ENCODE assay signal across 1 cellular context in the genomic region with DNA sequence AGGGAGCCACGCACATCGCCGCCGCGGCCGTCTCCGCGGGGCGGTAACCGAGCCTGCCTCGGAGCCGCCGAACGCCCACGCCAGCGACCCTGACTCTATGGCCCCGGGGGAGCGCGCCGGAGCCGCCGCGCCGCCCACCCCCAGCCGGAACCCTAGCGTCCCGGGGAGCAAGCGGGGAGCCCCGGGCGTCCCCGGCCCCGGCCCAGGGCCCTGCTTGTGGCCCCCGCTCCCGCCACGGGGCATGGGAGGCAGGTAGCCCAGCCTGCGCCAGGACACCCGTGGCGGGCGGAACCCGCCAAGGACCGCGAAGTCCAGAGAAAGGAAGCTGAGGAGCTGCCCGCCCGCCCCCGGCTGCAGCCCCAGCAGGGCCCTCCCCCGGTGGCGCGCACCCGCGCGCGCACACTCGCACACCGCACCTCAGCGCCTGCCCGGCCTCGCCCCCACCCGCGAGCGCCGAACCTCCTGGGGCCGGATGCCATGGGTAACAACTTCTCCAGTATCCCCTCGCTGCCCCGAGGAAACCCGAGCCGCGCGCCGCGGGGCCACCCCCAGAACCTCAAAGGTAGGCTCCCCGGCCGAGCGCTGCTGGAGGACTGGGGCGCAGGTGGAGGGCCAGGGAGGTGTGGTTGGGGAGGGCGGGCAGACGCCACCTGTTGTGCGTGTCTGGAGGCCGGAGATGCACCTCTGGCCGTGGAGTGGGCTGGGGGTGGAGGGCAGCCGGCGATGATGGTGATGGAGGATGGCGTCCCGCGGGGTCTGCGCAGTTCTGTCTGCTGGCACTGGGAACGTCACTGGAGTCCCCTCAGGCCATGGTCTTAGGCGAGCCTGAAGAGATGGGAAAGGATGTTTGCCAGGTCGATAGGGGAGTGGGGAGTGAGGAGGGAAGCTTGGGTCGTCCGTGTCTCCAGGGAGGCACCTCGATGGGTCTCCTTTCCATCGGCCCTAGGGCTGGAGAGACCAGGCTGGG.
TF ChIP-seq lines count a peak whose summit lies in the region.

No MANE protein-coding gene starts in this region.

TF ChIP-seq in GM12878, 131 proteins besides CTCF, POLR2A, EP300 and RAD21 (continues in another document):
- peak; percentile 32; the same call in 1 of the 2 replicates for TF ChIP-seq BACH1 (IDR thresholded peaks at IDR 0.05; ENCODE audit: borderline replicate concordance)
- no peak for TF ChIP-seq CEBPB (IDR thresholded peaks at IDR 0.05; ENCODE audit: borderline replicate concordance in 1 of 2, low read depth in 2 of 2, low read length in 2 of 2)
- no peak for TF ChIP-seq EED (IDR thresholded peaks at IDR 0.05; ENCODE audit: low read depth)
- no peak for TF ChIP-seq MXI1 (IDR thresholded peaks at IDR 0.05; ENCODE audit: low read depth, low read length)
- peak in 1 of 2 experiments; percentile 37; a peak in 1 of 3 replicates for TF ChIP-seq EGR1 (IDR thresholded peaks at IDR 0.05; ENCODE audit: borderline replicate concordance in 1 of 2, low read depth in 2 of 2, low read length in 2 of 2)
- TF ChIP-seq POU2F2 (IDR thresholded peaks at IDR 0.05; ENCODE audit: borderline replicate concordance, low read depth, low read length), result no peak
- TF ChIP-seq TCF3 (IDR thresholded peaks at IDR 0.05; ENCODE audit: borderline replicate concordance, insufficient read depth, low read depth, low read length), result no peak
- no peak for TF ChIP-seq BMI1 (IDR thresholded peaks at IDR 0.05; ENCODE audit: borderline replicate concordance)
- TF ChIP-seq, protein P1, sequence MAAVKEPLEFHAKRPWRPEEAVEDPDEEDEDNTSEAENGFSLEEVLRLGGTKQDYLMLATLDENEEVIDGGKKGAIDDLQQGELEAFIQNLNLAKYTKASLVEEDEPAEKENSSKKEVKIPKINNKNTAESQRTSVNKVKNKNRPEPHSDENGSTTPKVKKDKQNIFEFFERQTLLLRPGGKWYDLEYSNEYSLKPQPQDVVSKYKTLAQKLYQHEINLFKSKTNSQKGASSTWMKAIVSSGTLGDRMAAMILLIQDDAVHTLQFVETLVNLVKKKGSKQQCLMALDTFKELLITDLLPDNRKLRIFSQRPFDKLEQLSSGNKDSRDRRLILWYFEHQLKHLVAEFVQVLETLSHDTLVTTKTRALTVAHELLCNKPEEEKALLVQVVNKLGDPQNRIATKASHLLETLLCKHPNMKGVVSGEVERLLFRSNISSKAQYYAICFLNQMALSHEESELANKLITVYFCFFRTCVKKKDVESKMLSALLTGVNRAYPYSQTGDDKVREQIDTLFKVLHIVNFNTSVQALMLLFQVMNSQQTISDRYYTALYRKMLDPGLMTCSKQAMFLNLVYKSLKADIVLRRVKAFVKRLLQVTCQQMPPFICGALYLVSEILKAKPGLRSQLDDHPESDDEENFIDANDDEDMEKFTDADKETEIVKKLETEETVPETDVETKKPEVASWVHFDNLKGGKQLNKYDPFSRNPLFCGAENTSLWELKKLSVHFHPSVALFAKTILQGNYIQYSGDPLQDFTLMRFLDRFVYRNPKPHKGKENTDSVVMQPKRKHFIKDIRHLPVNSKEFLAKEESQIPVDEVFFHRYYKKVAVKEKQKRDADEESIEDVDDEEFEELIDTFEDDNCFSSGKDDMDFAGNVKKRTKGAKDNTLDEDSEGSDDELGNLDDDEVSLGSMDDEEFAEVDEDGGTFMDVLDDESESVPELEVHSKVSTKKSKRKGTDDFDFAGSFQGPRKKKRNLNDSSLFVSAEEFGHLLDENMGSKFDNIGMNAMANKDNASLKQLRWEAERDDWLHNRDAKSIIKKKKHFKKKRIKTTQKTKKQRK (IDR thresholded peaks at IDR 0.05; ENCODE audit: low read depth, low read length), result no peak
- no peak for TF ChIP-seq ZNF24 (IDR thresholded peaks at IDR 0.05)
- TF ChIP-seq ATF3 (IDR thresholded peaks at IDR 0.05; ENCODE audit: borderline replicate concordance, extremely low read depth, low read depth, low read length), result no peak
- no peak for TF ChIP-seq ZZZ3 (IDR thresholded peaks at IDR 0.05; ENCODE audit: control insufficient read depth, insufficient read length, low read depth)
- no peak for TF ChIP-seq PRDM15 (CRISPR knock-in tag; IDR thresholded peaks at IDR 0.05)
- no peak for TF ChIP-seq TARDBP (IDR thresholded peaks at IDR 0.05; ENCODE audit: borderline replicate concordance)
- no peak for TF ChIP-seq ZNF217 (IDR thresholded peaks at IDR 0.05)
- TF ChIP-seq SUZ12 (IDR thresholded peaks at IDR 0.05; ENCODE audit: unreplicated experiment), result peak; percentile 82
- TF ChIP-seq NFYA (IDR thresholded peaks at IDR 0.05; ENCODE audit: borderline replicate concordance, low read depth, low read length), result no peak
- no peak for TF ChIP-seq ZSCAN29 (IDR thresholded peaks at IDR 0.05)
- no peak for TF ChIP-seq KDM1A (IDR thresholded peaks at IDR 0.05; ENCODE audit: borderline replicate concordance)
- TF ChIP-seq POLR2AphosphoS5 (IDR thresholded peaks at IDR 0.05; ENCODE audit: low read length), result no peak
- no peak for TF ChIP-seq SUPT20H (IDR thresholded peaks at IDR 0.05; ENCODE audit: borderline replicate concordance, control insufficient read depth, low read depth, low read length)
- no peak for TF ChIP-seq HDAC6 (IDR thresholded peaks at IDR 0.05; ENCODE audit: unreplicated experiment)
- TF ChIP-seq LARP7 (IDR thresholded peaks at IDR 0.05), result 0 out of 2 replicates have a peak, but pooled peaks have one; percentile 27
- TF ChIP-seq MEF2B (IDR thresholded peaks at IDR 0.05; ENCODE audit: partially characterized antibody, poor library complexity, severe bottlenecking), result no peak
- TF ChIP-seq ESRRA (IDR thresholded peaks at IDR 0.05; ENCODE audit: low read length), result no peak
- TF ChIP-seq ZNF687 (IDR thresholded peaks at IDR 0.05), result no peak
- no peak for TF ChIP-seq NKRF (conservative IDR thresholded peaks at IDR 0.05)
- TF ChIP-seq, protein P2, sequence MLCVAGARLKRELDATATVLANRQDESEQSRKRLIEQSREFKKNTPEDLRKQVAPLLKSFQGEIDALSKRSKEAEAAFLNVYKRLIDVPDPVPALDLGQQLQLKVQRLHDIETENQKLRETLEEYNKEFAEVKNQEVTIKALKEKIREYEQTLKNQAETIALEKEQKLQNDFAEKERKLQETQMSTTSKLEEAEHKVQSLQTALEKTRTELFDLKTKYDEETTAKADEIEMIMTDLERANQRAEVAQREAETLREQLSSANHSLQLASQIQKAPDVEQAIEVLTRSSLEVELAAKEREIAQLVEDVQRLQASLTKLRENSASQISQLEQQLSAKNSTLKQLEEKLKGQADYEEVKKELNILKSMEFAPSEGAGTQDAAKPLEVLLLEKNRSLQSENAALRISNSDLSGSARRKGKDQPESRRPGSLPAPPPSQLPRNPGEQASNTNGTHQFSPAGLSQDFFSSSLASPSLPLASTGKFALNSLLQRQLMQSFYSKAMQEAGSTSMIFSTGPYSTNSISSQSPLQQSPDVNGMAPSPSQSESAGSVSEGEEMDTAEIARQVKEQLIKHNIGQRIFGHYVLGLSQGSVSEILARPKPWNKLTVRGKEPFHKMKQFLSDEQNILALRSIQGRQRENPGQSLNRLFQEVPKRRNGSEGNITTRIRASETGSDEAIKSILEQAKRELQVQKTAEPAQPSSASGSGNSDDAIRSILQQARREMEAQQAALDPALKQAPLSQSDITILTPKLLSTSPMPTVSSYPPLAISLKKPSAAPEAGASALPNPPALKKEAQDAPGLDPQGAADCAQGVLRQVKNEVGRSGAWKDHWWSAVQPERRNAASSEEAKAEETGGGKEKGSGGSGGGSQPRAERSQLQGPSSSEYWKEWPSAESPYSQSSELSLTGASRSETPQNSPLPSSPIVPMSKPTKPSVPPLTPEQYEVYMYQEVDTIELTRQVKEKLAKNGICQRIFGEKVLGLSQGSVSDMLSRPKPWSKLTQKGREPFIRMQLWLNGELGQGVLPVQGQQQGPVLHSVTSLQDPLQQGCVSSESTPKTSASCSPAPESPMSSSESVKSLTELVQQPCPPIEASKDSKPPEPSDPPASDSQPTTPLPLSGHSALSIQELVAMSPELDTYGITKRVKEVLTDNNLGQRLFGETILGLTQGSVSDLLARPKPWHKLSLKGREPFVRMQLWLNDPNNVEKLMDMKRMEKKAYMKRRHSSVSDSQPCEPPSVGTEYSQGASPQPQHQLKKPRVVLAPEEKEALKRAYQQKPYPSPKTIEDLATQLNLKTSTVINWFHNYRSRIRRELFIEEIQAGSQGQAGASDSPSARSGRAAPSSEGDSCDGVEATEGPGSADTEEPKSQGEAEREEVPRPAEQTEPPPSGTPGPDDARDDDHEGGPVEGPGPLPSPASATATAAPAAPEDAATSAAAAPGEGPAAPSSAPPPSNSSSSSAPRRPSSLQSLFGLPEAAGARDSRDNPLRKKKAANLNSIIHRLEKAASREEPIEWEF (IDR thresholded peaks at IDR 0.05; ENCODE audit: insufficient replicate concordance, low read depth, low read length), result no peak
- TF ChIP-seq, protein P3, sequence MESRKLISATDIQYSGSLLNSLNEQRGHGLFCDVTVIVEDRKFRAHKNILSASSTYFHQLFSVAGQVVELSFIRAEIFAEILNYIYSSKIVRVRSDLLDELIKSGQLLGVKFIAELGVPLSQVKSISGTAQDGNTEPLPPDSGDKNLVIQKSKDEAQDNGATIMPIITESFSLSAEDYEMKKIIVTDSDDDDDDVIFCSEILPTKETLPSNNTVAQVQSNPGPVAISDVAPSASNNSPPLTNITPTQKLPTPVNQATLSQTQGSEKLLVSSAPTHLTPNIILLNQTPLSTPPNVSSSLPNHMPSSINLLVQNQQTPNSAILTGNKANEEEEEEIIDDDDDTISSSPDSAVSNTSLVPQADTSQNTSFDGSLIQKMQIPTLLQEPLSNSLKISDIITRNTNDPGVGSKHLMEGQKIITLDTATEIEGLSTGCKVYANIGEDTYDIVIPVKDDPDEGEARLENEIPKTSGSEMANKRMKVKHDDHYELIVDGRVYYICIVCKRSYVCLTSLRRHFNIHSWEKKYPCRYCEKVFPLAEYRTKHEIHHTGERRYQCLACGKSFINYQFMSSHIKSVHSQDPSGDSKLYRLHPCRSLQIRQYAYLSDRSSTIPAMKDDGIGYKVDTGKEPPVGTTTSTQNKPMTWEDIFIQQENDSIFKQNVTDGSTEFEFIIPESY (IDR thresholded peaks at IDR 0.05), result no peak
- no peak for TF ChIP-seq FOXK2 (IDR thresholded peaks at IDR 0.05)
